Comparison of ENCODE assay signal across 1 cellular context in genomic region chr2:9076755-9077154, GRCh38.
TF ChIP-seq lines count a peak whose summit lies in the region.

No MANE protein-coding gene starts in this region.

TF ChIP-seq in GM23338, 12 proteins besides CTCF, POLR2A, EP300 and RAD21 (continued from another document):
- TF ChIP-seq ZNF462 (CRISPR knock-in tag; IDR thresholded peaks at IDR 0.05) (no peak), POLR2AphosphoS5 (IDR thresholded peaks at IDR 0.05; ENCODE audit: low read depth) (no peak), NANOG (IDR thresholded peaks at IDR 0.05; ENCODE audit: borderline replicate concordance) (no peak), EZH2 (IDR thresholded peaks at IDR 0.05; ENCODE audit: low read depth, unreplicated experiment) (no peak), ZNF331 (CRISPR knock-in tag; IDR thresholded peaks at IDR 0.05; ENCODE audit: low read depth) (no peak)
TF ChIP-seq in GM23338: peak in this region for 0.
